Comparison of ENCODE assay signal across 12 cellular contexts in the genomic region with DNA sequence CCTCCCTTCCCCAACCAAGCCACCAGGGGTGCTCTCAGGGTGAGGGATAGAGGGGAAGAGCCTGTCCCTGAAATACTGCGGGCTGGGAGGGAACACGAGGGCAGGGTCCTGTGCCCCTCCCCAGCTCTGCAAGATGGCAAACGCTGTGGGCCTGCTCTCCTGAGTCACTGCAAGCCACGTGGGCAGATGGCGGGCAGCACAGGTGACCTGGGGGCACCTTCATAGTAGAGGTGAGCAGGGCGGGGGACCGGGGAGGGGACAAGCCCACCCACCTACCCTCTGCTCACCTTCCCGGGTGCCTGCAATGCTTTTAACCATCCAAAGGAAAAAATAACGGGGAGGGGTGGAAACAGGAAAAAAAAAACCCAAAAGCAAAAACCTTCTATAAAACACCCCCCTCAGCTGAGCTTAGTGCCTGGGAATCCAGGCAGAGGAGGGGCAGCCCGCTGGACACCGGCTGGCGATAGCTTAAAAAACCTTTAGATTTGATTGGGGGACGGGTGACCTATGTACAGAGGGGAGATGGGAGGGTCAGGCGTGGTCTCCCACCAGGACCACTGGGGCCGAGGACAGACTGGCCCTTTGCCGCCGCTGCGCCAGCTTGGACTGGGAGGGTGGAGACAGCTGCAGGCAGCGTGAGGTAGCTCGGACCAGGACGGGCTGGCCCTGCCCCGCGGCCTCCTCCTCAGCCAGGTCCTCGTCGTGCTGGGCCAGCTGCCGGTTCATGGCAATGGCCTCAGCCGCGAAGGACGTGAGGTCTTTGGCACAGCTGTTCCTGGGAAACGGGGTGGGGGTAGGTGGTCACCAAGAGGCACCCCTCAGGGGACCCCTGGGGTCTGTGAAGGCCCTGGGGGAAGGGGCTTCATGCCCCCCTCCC. TPM values are rescaled to one million over a fixed set of nuclear protein-coding genes. Genes with fewer than 3 reads are reported as not detected.
A peak's percentile ranks its signal among the peaks of the same experiment; 100 is the strongest.
DNase-seq lines count a peak whose midpoint lies in the region; ATAC-seq and TF ChIP-seq lines count a peak whose summit lies in the region.
"Had no signal": no experiment of that assay in that cellular context is flagged by ENCODE, and none has a peak within 500 bp of the region (broad histone marks: within the 10 kb centered on the region; RNA-seq: fewer than 3 reads in every experiment).

No MANE protein-coding gene starts in this region.

- peaks cover 32% of the 10 kb centered on the region for H3K4me1 Mint-ChIP-seq in CD14-positive monocyte

- BruUV-seq in HCT116 (replicated peaks; lab: Mats Ljungman, UMichigan) = no TSS peak

- POLR2A ChIA-PET in HCT116 (lab: Charles Lee) = interaction anchor here (0.6 to 4.2 kb wide), 2 partner anchors 10 to 14 kb away, joined by 3 to 39 read pairs; no protein-coding TSS in a partner anchor

- peaks cover 2 to 3% (median 2%) of the 10 kb centered on the region in 3 donors for H3K27me3 Mint-ChIP-seq in CD14-positive monocyte (ENCODE audit: low read depth in 3 of 3)

- peaks cover 11% of the 10 kb centered on the region; the same call in 1 of the 2 replicates for H3K79me2 ChIP-seq in HCT116 (ENCODE audit: insufficient read depth, low read length)

- ATAC-seq in HCT116 (no peak), GM19455 (IDR thresholded peaks at IDR 0.05; ENCODE audit: unreplicated experiment) (no peak), HG02763 (IDR thresholded peaks at IDR 0.05; ENCODE audit: unreplicated experiment) (no peak), left lobe of liver (no peak)

- WGBS in ovary, 3 donors = 56 to 64% (median 63%) methylated on average over 30 of the region's 30 CpGs

- TF ChIP-seq EP300 in ovary (IDR thresholded peaks at IDR 0.05) = no peak

- peak overlapping the region in 5 of 7 donors; percentile 53 to 82 (median 66) for H3K27ac Mint-ChIP-seq in CD14-positive monocyte

- H3K27ac ChIP-seq in HCT116 (ENCODE audit: low read depth, low read length) = no peak overlapping the region
- H3K27ac ChIP-seq in ovary = peak overlapping the region; percentile 35 to 93
- H3K27ac ChIP-seq: epithelial cell of prostate had no signal

- no peak overlapping the region for H3K4me3 Mint-ChIP-seq in CD14-positive monocyte

- no peaks in the 10 kb centered on the region for H3K9me2 ChIP-seq in HCT116 (ENCODE audit: insufficient read depth)

- H3K4me2 ChIP-seq in HCT116 (ENCODE audit: low read length) = no peak overlapping the region
- H3K4me2 ChIP-seq: smooth muscle cell had no signal

- TF ChIP-seq CTCF in CD14-positive monocyte (IDR thresholded peaks at IDR 0.05) (no peak), HCT116 (IDR thresholded peaks at IDR 0.05 in 2 of 3, conservative IDR thresholded peaks at IDR 0.05 in 1 of 3; ENCODE audit: borderline replicate concordance in 1 of 3, insufficient read depth in 1 of 3, low read depth in 2 of 3, low read length in 2 of 3) (no peak), ovary (IDR thresholded peaks at IDR 0.05) (no peak)

- CTCF ChIA-PET in HCT116 (lab: Charles Lee) = no interaction called here

- H3K4me3 ChIP-seq in HCT116 (replicated peaks in 1 of 2; ENCODE audit: low read depth in 1 of 2, low read length in 2 of 2) (no peak overlapping the region), ovary (no peak overlapping the region)
- H3K4me3 ChIP-seq: smooth muscle cell had no signal

- peaks cover 26 to 46% of the 10 kb centered on the region in 2 experiments for H3K4me1 ChIP-seq in HCT116 (ENCODE audit: control insufficient read depth in 1 of 2, insufficient read depth in 2 of 2, low read length in 2 of 2)
- H3K4me1 ChIP-seq in ovary (ENCODE audit: insufficient read depth) = peaks cover 17% of the 10 kb centered on the region

- RAD21 ChIA-PET in HCT116 (lab: Charles Lee; ENCODE audit: low non-redundant PET in 1 of 2, low total read pairs in 2 of 2, uncharacterized antibody in 2 of 2, unreplicated experiment in 2 of 2) = interaction anchor here in 1 of 2 experiments (0.6 kb wide), 1 partner anchor 16 kb away, joined by 3 read pairs; no protein-coding TSS in a partner anchor

- no peak overlapping the region for H2AFZ ChIP-seq in HCT116 (ENCODE audit: low read depth, low read length, poor library complexity, severe bottlenecking)

- peaks cover 10 to 21% (median 13%) of the 10 kb centered on the region in 7 donors for H3K9me3 Mint-ChIP-seq in CD14-positive monocyte

- no peak for TF ChIP-seq POLR2A in HCT116 (IDR thresholded peaks at IDR 0.05; ENCODE audit: borderline replicate concordance, extremely low read depth, insufficient read depth, insufficient read length)
- no peak for TF ChIP-seq POLR2A in ovary (IDR thresholded peaks at IDR 0.05)

- no peak for TF ChIP-seq RAD21 in HCT116 (IDR thresholded peaks at IDR 0.05; ENCODE audit: low read depth)

- no peak overlapping the region for H3K9ac ChIP-seq in HCT116 (ENCODE audit: low read length)

- intact Hi-C loops in CD14-positive monocyte (cut with micrococcal nuclease) (no loop called here), HCT116 (cut with micrococcal nuclease) (no loop called here), ovary (cut with DNase I) (no loop called here)

- H3K9me3 ChIP-seq in HCT116 (ENCODE audit: control insufficient read depth in 1 of 2, insufficient read depth in 1 of 2, low read depth in 1 of 2, low read length in 2 of 2) (peaks cover 0 to 11% of the 10 kb centered on the region in 2 experiments; a peak in 1 of 4 replicates), ovary (no peaks in the 10 kb centered on the region)

- peaks cover 14 to 26% of the 10 kb centered on the region in 2 experiments; a peak in 2 of 4 replicates for H3K36me3 ChIP-seq in HCT116 (ENCODE audit: control insufficient read depth in 1 of 2, insufficient read depth in 2 of 2, low read length in 2 of 2)
- H3K36me3 ChIP-seq in ovary = no peaks in the 10 kb centered on the region

- no peak for DNase-seq in CD14-positive monocyte (ENCODE audit: low spot score)
- DNase-seq in HCT116 (ENCODE audit: low read depth, low spot score) = no peak
- peak; percentile 17 for DNase-seq in epidermal melanocyte (ENCODE audit: insufficient read length, low spot score)
- peak; percentile 33 to 63 (median 55) for DNase-seq in ovary
- DNase-seq in kidney glomerular epithelial cell (lab: John Stamatoyannopoulos, UW) = no peak
- no peak for DNase-seq in left lobe of liver (ENCODE audit: low spot score)
- DNase-seq: IMR-90, NCI-H2081 had no signal

- H3K36me3 Mint-ChIP-seq in CD14-positive monocyte = peaks cover 28 to 50% of the 10 kb centered on the region in 2 donors

- no peaks in the 10 kb centered on the region for H4K20me1 ChIP-seq in HCT116 (ENCODE audit: insufficient read depth)

- H3K27me3 ChIP-seq in HCT116 (ENCODE audit: insufficient read depth, low read length) = no peaks in the 10 kb centered on the region
- no peaks in the 10 kb centered on the region for H3K27me3 ChIP-seq in ovary

TF ChIP-seq in HCT116, 20 proteins besides CTCF, POLR2A, EP300 and RAD21:
- TF ChIP-seq SIN3A (IDR thresholded peaks at IDR 0.05; ENCODE audit: low read depth) (peak; percentile 18; the same call in 1 of the 2 replicates), ATF3 (IDR thresholded peaks at IDR 0.05) (no peak), ZBTB33 (IDR thresholded peaks at IDR 0.05; ENCODE audit: extremely low read depth, insufficient replicate concordance, low read length) (no peak)

RNA-seq across cellular contexts. Expression of gene MKNK2, which starts 11.7 kb away (rescaled TPM):
- polyA plus RNA-seq in CD14-positive monocyte = 10 to 100 TPM; 16.9 to 21.8 TPM
- total RNA-seq in HCT116 (2021; ENCODE audit: unreplicated experiment) = 271 TPM
- polyA plus RNA-seq in HCT116 (2012) = 225 and 297 TPM in 2 replicates
- 100 to 1,000 TPM in 5 of 7 donors, 10 to 100 TPM in 2; 58.3 to 186 (median 122) TPM for total RNA-seq in ovary
- 10 to 100 TPM; 22.1 to 69.5 TPM for polyA plus RNA-seq in ovary
- 149 TPM for total RNA-seq in left lobe of liver

RNA-seq across cellular contexts. Expression of gene BTBD2, which starts 23.8 kb away (rescaled TPM):
- polyA plus RNA-seq in CD14-positive monocyte (1 to 10 TPM; 2.8 to 3.3 TPM), ovary (10 to 100 TPM; 14.4 to 65.7 TPM)
- total RNA-seq in HCT116 (2021; ENCODE audit: unreplicated experiment) (112 TPM), ovary (100 to 1,000 TPM in 1 of 7 donors, 10 to 100 TPM in 6; 47.8 to 131 (median 90.2) TPM), left lobe of liver (25.9 TPM)
- polyA plus RNA-seq in HCT116 (2012) = 136 and 158 TPM in 2 replicates

RNA-seq across cellular contexts. Expression of gene MOB3A, which starts 56.8 kb away (rescaled TPM):
- polyA plus RNA-seq in CD14-positive monocyte (10 to 100 TPM; 60.5 to 96.3 TPM), ovary (10 to 100 TPM; 21.1 to 22.5 TPM)
- total RNA-seq in HCT116 (2021; ENCODE audit: unreplicated experiment) (32.1 TPM), ovary (10 to 100 TPM; 16.6 to 61.5 (median 47.8) TPM), left lobe of liver (11.2 TPM)
- 39.3 and 39.8 TPM in 2 replicates for polyA plus RNA-seq in HCT116 (2012)

RNA-seq across cellular contexts. Expression of gene IZUMO4, which starts 57.4 kb away (rescaled TPM):
- polyA plus RNA-seq in CD14-positive monocyte = under 1 TPM; 0.41 to 0.80 TPM
- 6.1 TPM for total RNA-seq in HCT116 (2021; ENCODE audit: unreplicated experiment)
- polyA plus RNA-seq in HCT116 (2012) = 6.7 and 12.8 TPM in 2 replicates
- total RNA-seq in ovary = 10 to 100 TPM in 5 of 7 donors, 1 to 10 TPM in 2; 4.5 to 24.5 (median 10.7) TPM
- polyA plus RNA-seq in ovary = 10 to 100 TPM in 1 of 2 donors, 1 to 10 TPM in 1; 1.8 to 31.7 TPM
- total RNA-seq in left lobe of liver = 5.2 TPM

Comparison
In these comparisons a context has a peak if more than half of its experiments do, and no peak if none do; other contexts are left out.
1. DNase-seq: peak in epidermal melanocyte (single experiment) and ovary (5 of 5); none in CD14-positive monocyte (single experiment), HCT116 (single experiment), kidney glomerular epithelial cell (single experiment) and left lobe of liver (single experiment).